In genomic region chr15:19987389-19988048, GRCh38 we compare ENCODE assay signal across 15 cellular contexts.
A peak's percentile ranks its signal among the peaks of the same experiment; 100 is the strongest.
DNase-seq lines count a peak whose midpoint lies in the region; ATAC-seq and TF ChIP-seq lines count a peak whose summit lies in the region.
"Had no signal": no experiment of that assay in that cellular context is flagged by ENCODE, and none has a peak within 500 bp of the region (broad histone marks: within the 10 kb centered on the region; RNA-seq: fewer than 3 reads in every experiment).

No MANE protein-coding gene starts in this region.

- no peak overlapping the region for H2AK5ac ChIP-seq in trophoblast cell (ENCODE audit: low read length)

- H3K9ac ChIP-seq in PC-3 (ENCODE audit: low read length), result no peak overlapping the region
- peak overlapping the region; percentile 58 for H3K9ac ChIP-seq in trophoblast cell (ENCODE audit: low read length)

- H2AFZ ChIP-seq in PC-3 (ENCODE audit: low read length) (no peak overlapping the region), trophoblast cell (ENCODE audit: insufficient read depth, low read length, poor library complexity) (no peak overlapping the region)

- no peak overlapping the region for H3K23ac ChIP-seq in trophoblast cell (ENCODE audit: low read length)

- no peak overlapping the region for H2BK12ac ChIP-seq in trophoblast cell (ENCODE audit: low read length)

- no peaks in the 10 kb centered on the region for H3K4me1 ChIP-seq in heart right ventricle
- H3K4me1 ChIP-seq in PC-3 (ENCODE audit: insufficient read depth, low read length), result no peaks in the 10 kb centered on the region
- no peaks in the 10 kb centered on the region for H3K4me1 ChIP-seq in trophoblast cell (ENCODE audit: control insufficient read depth in 1 of 2, insufficient read depth in 2 of 2, low read length in 2 of 2)
- no peaks in the 10 kb centered on the region for H3K4me1 ChIP-seq in thyroid gland
- H3K4me1 ChIP-seq: lower lobe of right lung had no signal

- no peak overlapping the region for H4K12ac ChIP-seq in trophoblast cell (ENCODE audit: low read depth, low read length)

- H3K27me3 ChIP-seq in heart right ventricle, result peaks cover 0 to 6% (median 0%) of the 10 kb centered on the region in 7 donors
- no peaks in the 10 kb centered on the region for H3K27me3 ChIP-seq in PC-3 (ENCODE audit: low read length)
- H3K27me3 ChIP-seq in trophoblast cell (ENCODE audit: insufficient read depth, low read length), result no peaks in the 10 kb centered on the region
- H3K27me3 ChIP-seq in thyroid gland, result no peaks in the 10 kb centered on the region

- 25 to 29% methylated on average over 13 of the region's 13 CpGs for WGBS in heart right ventricle, 2 donors
- no CpG with 5 or more reads among the region's 13 CpGs for WGBS in trophoblast cell (ENCODE audit: extremely low coverage, insufficient coverage, insufficient read length)
- WGBS in thyroid gland, 2 donors, result 27 to 30% methylated on average over 13 of the region's 13 CpGs

- TF ChIP-seq POLR2A in thyroid gland (IDR thresholded peaks at IDR 0.05), result no peak

- ATAC-seq in Right ventricle myocardium superior (ENCODE audit: poor library complexity) (no peak), heart right ventricle (no peak), PC-3 (no peak)
- ATAC-seq: lower lobe of right lung, T-cell had no signal

- TF ChIP-seq CTCF in heart right ventricle (IDR thresholded peaks at IDR 0.05) (peak in 1 of 9 donors; percentile 10), PC-3 (conservative IDR thresholded peaks at IDR 0.05; ENCODE audit: low read depth, low read length) (peak; percentile 53; the same call in 1 of the 2 replicates), thyroid gland (IDR thresholded peaks at IDR 0.05) (no peak)

- peak; percentile 22 for DNase-seq in Right ventricle myocardium superior
- DNase-seq in heart right ventricle, result no peak
- peak; percentile 12 for DNase-seq in HuH-7 (ENCODE audit: low spot score)
- peak; percentile 37 for DNase-seq in PC-3
- peak in 1 of 2 donors; percentile 12 for DNase-seq in trophoblast cell
- no peak for DNase-seq in SKM-1 treated with dmso at 0.1 percent for 144 hours (lab: John Stamatoyannopoulos, UW; ENCODE audit: unreplicated experiment)
- DNase-seq in thyroid gland, result no peak
- DNase-seq in cortex of kidney (lab: John Stamatoyannopoulos, UW), result no peak
- DNase-seq: activated CD4-positive, alpha-beta T cell treated with anti-CD3 and anti-CD28 coated beads, Interleukin-2, amount 10 ng/mL, durations not matched to agents 24 days and 14 days; caudate nucleus; hippocampal formation; lower lobe of right lung; NCI-H510A; stimulated activated CD4-positive, alpha-beta T cell treated with anti-CD3 and anti-CD28 coated beads, Interleukin-12 subunit alpha, Interleukin-12 subunit beta, amount 100 ng/mL, for 4 hours; T-cell had no signal

- no peak overlapping the region for H3K14ac ChIP-seq in trophoblast cell (ENCODE audit: low read length)

- H3K36me3 ChIP-seq in heart right ventricle (no peaks in the 10 kb centered on the region), PC-3 (ENCODE audit: low read depth, low read length) (no peaks in the 10 kb centered on the region), trophoblast cell (ENCODE audit: control insufficient read depth in 1 of 2, insufficient read depth in 2 of 2, low read length in 2 of 2) (no peaks in the 10 kb centered on the region), thyroid gland (no peaks in the 10 kb centered on the region)
- H3K36me3 ChIP-seq: lower lobe of right lung had no signal

- no peak overlapping the region for H4K91ac ChIP-seq in trophoblast cell (ENCODE audit: low read depth, low read length)

- H3K4me3 ChIP-seq in heart right ventricle (no peak overlapping the region), PC-3 (ENCODE audit: low read length) (no peak overlapping the region), trophoblast cell (ENCODE audit: low read depth, low read length) (no peak overlapping the region), thyroid gland (replicated peaks in 1 of 3) (no peak overlapping the region)
- H3K4me3 ChIP-seq: lower lobe of right lung had no signal

- H3K79me1 ChIP-seq in trophoblast cell (ENCODE audit: low read length), result no peaks in the 10 kb centered on the region

- no peak overlapping the region for H4K8ac ChIP-seq in trophoblast cell (ENCODE audit: low read depth, low read length)

- no peaks in the 10 kb centered on the region for H3F3A ChIP-seq in PC-3 (ENCODE audit: low read length, unreplicated experiment)

- CTCF ChIA-PET in PC-3 (lab: Charles Lee), result no interaction called here

- H3K18ac ChIP-seq in trophoblast cell (ENCODE audit: low read length), result no peak overlapping the region

- H3K79me2 ChIP-seq in PC-3 (ENCODE audit: low read length) (no peaks in the 10 kb centered on the region), trophoblast cell (ENCODE audit: control insufficient read depth, insufficient read depth, low read length, poor library complexity) (no peaks in the 10 kb centered on the region)

- no peaks in the 10 kb centered on the region for H3K9me2 ChIP-seq in PC-3 (replicated peaks; ENCODE audit: low read length)

- H2BK120ac ChIP-seq in trophoblast cell (ENCODE audit: insufficient read depth, low read length, poor library complexity), result no peak overlapping the region

- H3K4me2 ChIP-seq in PC-3 (ENCODE audit: low read length), result no peak overlapping the region
- H3K4me2 ChIP-seq in trophoblast cell (ENCODE audit: low read length), result no peak overlapping the region

- intact Hi-C loops in Right ventricle myocardium superior (cut with DNase I) (no loop called here), heart right ventricle (cut with DNase I) (no loop called here), PC-3 (cut with micrococcal nuclease) (no loop called here), thyroid gland (cut with DNase I) (no loop called here)

- H4K20me1 ChIP-seq in PC-3 (ENCODE audit: low read length), result no peaks in the 10 kb centered on the region

- H2BK5ac ChIP-seq in trophoblast cell (ENCODE audit: low read depth, low read length, poor library complexity), result no peak overlapping the region

- no TSS peak for BruUV-seq in PC-3 (replicated peaks; lab: Mats Ljungman, UMichigan)

- H3K27ac ChIP-seq in heart right ventricle (no peak overlapping the region), PC-3 (ENCODE audit: low read length) (no peak overlapping the region), trophoblast cell (ENCODE audit: low read depth, low read length) (no peak overlapping the region), thyroid gland (no peak overlapping the region)
- H3K27ac ChIP-seq: lower lobe of right lung had no signal

- no peak overlapping the region for H3K4ac ChIP-seq in trophoblast cell (ENCODE audit: low read depth, low read length)

- POLR2A ChIA-PET in PC-3 (lab: Charles Lee; ENCODE audit: unreplicated experiment), result no interaction called here

- peaks cover 0 to 25% (median 0%) of the 10 kb centered on the region in 11 donors for H3K9me3 ChIP-seq in heart right ventricle
- peaks cover 7% of the 10 kb centered on the region; the same call in 1 of the 2 replicates for H3K9me3 ChIP-seq in PC-3 (ENCODE audit: low read length)
- peaks cover 22% of the 10 kb centered on the region for H3K9me3 ChIP-seq in trophoblast cell (ENCODE audit: insufficient read depth, low read depth, low read length)
- H3K9me3 ChIP-seq in thyroid gland, result no peaks in the 10 kb centered on the region
- H3K9me3 ChIP-seq: lower lobe of right lung had no signal

Comparison
In these comparisons a context has a peak if more than half of its experiments do, and no peak if none do; other contexts are left out.
1. DNase-seq: peak in Right ventricle myocardium superior (single experiment), HuH-7 (single experiment) and PC-3 (single experiment); none in heart right ventricle (0 of 2), SKM-1 treated with dmso at 0.1 percent for 144 hours (single experiment), thyroid gland (0 of 2) and cortex of kidney (single experiment).